ENCODE assay signal across 8 cellular contexts in genomic region chr4:2468464-2469191, GRCh38. TPM values are rescaled to one million over a fixed set of nuclear protein-coding genes. Genes with fewer than 3 reads are reported as not detected.
DNase-seq lines count a peak whose midpoint lies in the region; ATAC-seq and TF ChIP-seq lines count a peak whose summit lies in the region.

Gene RNF4 (plus strand): TSS chr4:2469106. CDS start chr4:2490494, 21,388 bp downstream.

- no peaks in the 10 kb centered on the region for H3K27me3 ChIP-seq in right cardiac atrium (ENCODE audit: control insufficient read depth, insufficient read depth)
- no peaks in the 10 kb centered on the region for H3K27me3 ChIP-seq in vagina

- peak; percentile 90 for DNase-seq in NCI-H187 treated with DMSO at 0.1 percent for 48 hours (lab: John Stamatoyannopoulos, UW)
- DNase-seq in anterior cingulate cortex (lab: John Stamatoyannopoulos, UW), result peak; percentile 43 to 97 (median 93)
- DNase-seq in right cardiac atrium, result peak; percentile 96 to 99 (median 98)
- peak; percentile 96 for DNase-seq in putamen (ENCODE audit: low spot score)
- DNase-seq in vagina (ENCODE audit: extremely low spot score in 2 of 2), result peak in 1 of 2 donors; percentile 97

- under 1% methylated on average over 73 of the region's 73 CpGs for WGBS in right cardiac atrium

- H3K27ac ChIP-seq in right cardiac atrium (ENCODE audit: low read length) (peak within 1 kb of the TSS; percentile 96), vagina (peak within 1 kb of the TSS; percentile 86)

- intact Hi-C loops in T-helper 2 cell treated with Interferon-gamma antibody and Interleukin-4, amounts not matched to agents 100 ng/mL and 5 ng/mL, for 36 hours (cut with micrococcal nuclease), result loop anchor here (1.0 to 5.0 kb wide), 9 partner anchors 17 to 756 kb away; partner anchors contain the start of genes CFAP99, FAM193A, GRK4 and HAUS3
- intact Hi-C loops in right cardiac atrium (cut with DNase I), result loop anchor here in 2 of 4 donors (10.0 kb wide), 1 partner anchor 244 kb away; no protein-coding TSS in a partner anchor
- intact Hi-C loops in vagina (cut with DNase I), result loop anchor here (1.0 kb wide), 1 partner anchor 206 kb away; the partner anchor contains the start of gene MXD4

- ATAC-seq in GM18499 (IDR thresholded peaks at IDR 0.05; ENCODE audit: insufficient read depth, unreplicated experiment) (peak; percentile 50), HG02943 (IDR thresholded peaks at IDR 0.05; ENCODE audit: low read depth, unreplicated experiment) (peak; percentile 77), right cardiac atrium (peak; percentile 96)

- H3K36me3 ChIP-seq in vagina, result peaks cover 0 to 18% of the 10 kb centered on the region in 2 donors

- H3K9me3 ChIP-seq in right cardiac atrium (ENCODE audit: control insufficient read depth, low read length) (no peaks in the 10 kb centered on the region), vagina (no peaks in the 10 kb centered on the region)

- no peak for TF ChIP-seq CTCF in vagina (IDR thresholded peaks at IDR 0.05)

- H3K4me1 ChIP-seq in right cardiac atrium (ENCODE audit: control insufficient read depth, insufficient read depth, low read length) (no peaks in the 10 kb centered on the region), vagina (peaks cover 34% of the 10 kb centered on the region)

- H3K4me3 ChIP-seq in right cardiac atrium (ENCODE audit: low read length) (peak within 1 kb of the TSS; percentile 78), vagina (peak within 1 kb of the TSS; percentile 53 to 81)

- peak in 1 of 2 donors; percentile 15 for TF ChIP-seq POLR2A in vagina (IDR thresholded peaks at IDR 0.05)

RNA-seq across cellular contexts. Expression of gene RNF4, which starts in this region (rescaled TPM):
- 112 TPM in 2 replicates for total RNA-seq in T-helper 2 cell treated with Interferon-gamma antibody and Interleukin-4, amounts not matched to agents 100 ng/mL and 5 ng/mL, for 36 hours
- total RNA-seq in right cardiac atrium, result 10 to 100 TPM; 28.2 to 35.7 (median 32.1) TPM
- 16.3 TPM for polyA plus RNA-seq in right cardiac atrium
- 30.2 TPM for total RNA-seq in vagina
